ENCODE assay signal across 8 cellular contexts in the genomic region with DNA sequence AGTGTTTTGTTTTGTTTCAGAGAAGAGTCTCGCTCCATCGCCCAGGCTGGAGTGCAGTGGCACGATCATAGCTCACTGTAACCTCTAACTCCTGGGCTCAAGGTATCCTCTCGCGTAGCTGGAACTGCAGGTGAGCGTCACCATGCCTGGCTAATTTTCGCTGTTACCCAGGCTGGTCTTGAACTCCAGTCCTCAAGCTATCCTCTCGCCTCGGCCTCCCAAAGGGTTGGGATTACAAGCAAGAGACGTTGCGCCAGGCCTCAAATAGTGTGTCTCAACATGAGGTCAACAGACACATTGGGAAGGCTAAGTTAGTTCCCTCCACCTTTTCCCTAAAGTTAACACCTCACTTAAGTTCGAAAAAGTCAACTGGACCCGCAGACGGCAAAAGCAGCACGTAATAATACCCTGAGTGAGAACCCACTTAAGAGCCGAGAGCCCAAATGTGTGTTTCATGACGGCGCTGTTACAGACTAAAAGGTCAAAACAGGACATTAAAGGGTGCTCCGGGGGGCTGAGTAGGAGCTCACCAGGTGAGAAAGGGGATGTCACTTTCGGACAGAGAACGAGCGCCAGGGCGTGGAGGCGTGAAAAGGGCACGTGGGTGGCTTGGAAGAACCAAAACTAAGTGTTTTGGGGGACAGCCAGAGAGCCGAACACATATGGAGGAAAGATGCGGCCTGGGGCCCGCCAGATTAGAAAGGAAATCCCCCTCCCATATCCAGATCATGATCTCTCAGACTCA. TPM values are rescaled to one million over a fixed set of nuclear protein-coding genes. Genes with fewer than 3 reads are reported as not detected.
DNase-seq lines count a peak whose midpoint lies in the region; ATAC-seq, FAIRE-seq and TF ChIP-seq lines count a peak whose summit lies in the region.

No MANE protein-coding gene starts in this region.

- peaks cover 37% of the 10 kb centered on the region for H3K4me1 Mint-ChIP-seq in endothelial cell (ENCODE audit: unreplicated experiment)
- H3K4me1 Mint-ChIP-seq in nephron: peaks cover 36% of the 10 kb centered on the region

- ATAC-seq in GM18868 (IDR thresholded peaks at IDR 0.05; ENCODE audit: unreplicated experiment): peak; percentile 40
- peak; percentile 34 for ATAC-seq in HG03095 (IDR thresholded peaks at IDR 0.05; ENCODE audit: unreplicated experiment)

- FAIRE-seq in D721Med (lab: Jason Lieb, UNC): no peak

- H3K27me3 ChIP-seq in BJ (ENCODE audit: control insufficient read depth, insufficient read depth, low read length) (no peaks in the 10 kb centered on the region), SJCRH30 (no peaks in the 10 kb centered on the region)

- H3K36me3 ChIP-seq in BJ (ENCODE audit: control insufficient read depth, insufficient read depth, low read length) (peaks cover 2% of the 10 kb centered on the region; the same call in 1 of the 2 replicates), SJCRH30 (peaks cover 19% of the 10 kb centered on the region)

- H3K4me3 Mint-ChIP-seq in endothelial cell (ENCODE audit: unreplicated experiment) (peak overlapping the region; percentile 98), nephron (peak overlapping the region; percentile 96 to 98 (median 97))

- H3K9me3 ChIP-seq in SJCRH30 (replicated peaks): no peaks in the 10 kb centered on the region

- no peak for DNase-seq in BJ (ENCODE audit: low read depth)
- DNase-seq in SJCRH30: no peak
- DNase-seq in endothelial cell (ENCODE audit: low spot score): no peak
- DNase-seq in D721Med (ENCODE audit: insufficient read length, low spot score): no peak
- DNase-seq in D341Med (ENCODE audit: low spot score): no peak

- CTCF ChIA-PET in BJ (lab: Yijun Ruan, JAX): interaction anchor here (1.0 to 2.1 kb wide), 3 partner anchors 17 to 188 kb away, joined by 3 to 9 read pairs (median 6); no protein-coding TSS in a partner anchor

- H3K4me3 ChIP-seq in BJ (ENCODE audit: low read depth, low read length) (peak overlapping the region; percentile 71), SJCRH30 (peak overlapping the region; percentile 79)

- peak overlapping the region; percentile 98 for H3K27ac Mint-ChIP-seq in endothelial cell (ENCODE audit: unreplicated experiment)
- H3K27ac Mint-ChIP-seq in nephron: peak overlapping the region; percentile 86 to 99 (median 96)

- H3K27ac ChIP-seq in SJCRH30: peak overlapping the region; percentile 88

- TF ChIP-seq CTCF in BJ (IDR thresholded peaks at IDR 0.05; ENCODE audit: insufficient read depth, low read depth, low read length): no peak
- TF ChIP-seq CTCF in endothelial cell (IDR thresholded peaks at IDR 0.05; ENCODE audit: unreplicated experiment): no peak
- TF ChIP-seq CTCF in nephron (IDR thresholded peaks at IDR 0.05; ENCODE audit: unreplicated experiment in 3 of 3): no peak
- TF ChIP-seq CTCF in D721Med (IDR thresholded peaks at IDR 0.05; ENCODE audit: insufficient read depth, missing control alignments): no peak

- peaks cover 14% of the 10 kb centered on the region for H3K4me1 ChIP-seq in SJCRH30

- H3K9me3 Mint-ChIP-seq in endothelial cell (ENCODE audit: unreplicated experiment): no peaks in the 10 kb centered on the region
- H3K9me3 Mint-ChIP-seq in nephron: peaks cover 9% of the 10 kb centered on the region

- H3K36me3 Mint-ChIP-seq in endothelial cell (ENCODE audit: low read depth, unreplicated experiment) (peaks cover 9% of the 10 kb centered on the region), nephron (ENCODE audit: low read depth) (peaks cover 50% of the 10 kb centered on the region)

- peaks cover 8% of the 10 kb centered on the region for H3K27me3 Mint-ChIP-seq in endothelial cell (ENCODE audit: unreplicated experiment)
- no peaks in the 10 kb centered on the region for H3K27me3 Mint-ChIP-seq in nephron (ENCODE audit: low read depth)

- POLR2A ChIA-PET in BJ (lab: Charles Lee): interaction anchor here (0.7 kb wide), 1 partner anchor 412 kb away, joined by 6 read pairs; no protein-coding TSS in a partner anchor

RNA-seq across cellular contexts. Expression of a gene that starts 0.5 kb away (rescaled TPM):
- polyA plus RNA-seq in BJ (2011; rRNA removed): 12.0 and 12.7 TPM in 2 replicates
- 13.1 and 21.2 TPM in 2 replicates for polyA minus RNA-seq in BJ (2011; rRNA and poly(A)+ RNA removed)
- 57.5 and 66.0 TPM in 2 replicates for total RNA-seq in SJCRH30 (2014; rRNA removed; shearing (Covaris generic))
- 31.9 TPM for total RNA-seq in endothelial cell (ENCODE audit: unreplicated experiment)

RNA-seq across cellular contexts. Expression of a gene that starts 0.8 kb away (rescaled TPM):
- 19.7 and 21.0 TPM in 2 replicates for polyA plus RNA-seq in BJ (2011; rRNA removed)
- polyA minus RNA-seq in BJ (2011; rRNA and poly(A)+ RNA removed): 10.2 and 13.6 TPM in 2 replicates
- 55.7 and 56.6 TPM in 2 replicates for total RNA-seq in SJCRH30 (2014; rRNA removed; shearing (Covaris generic))
- 24.1 TPM for total RNA-seq in endothelial cell (ENCODE audit: unreplicated experiment)
